29 cellular contexts compared by ENCODE assay signal in genomic region chr2:211417544-211417943, GRCh38.
"Had no signal": no experiment of that assay in that cellular context is flagged by ENCODE, and none has a peak within 500 bp of the region (broad histone marks: within the 10 kb centered on the region; RNA-seq: fewer than 3 reads in every experiment).

No MANE protein-coding gene starts in this region.

- ATAC-seq: effector memory CD8-positive, alpha-beta T cell; esophagus mucosa; foreskin keratinocyte; gastrocnemius medialis; gastroesophageal sphincter; heart left ventricle; heart right ventricle had no signal

- H3K4me1 ChIP-seq: colonic mucosa, esophagus muscularis mucosa, esophagus squamous epithelium, foreskin keratinocyte, gastrocnemius medialis, gastroesophageal sphincter, heart left ventricle, heart right ventricle had no signal

- DNase-seq: colonic mucosa; cortex of kidney; dermis blood vessel endothelial cell; dorsolateral prefrontal cortex; effector CD4-positive, alpha-beta T cell; effector CD8-positive, alpha-beta T cell; effector memory CD4-positive, alpha-beta T cell; effector memory CD8-positive, alpha-beta T cell; endodermal cell; erythroblast; esophagus squamous epithelium; foreskin fibroblast; foreskin keratinocyte; foreskin melanocyte; gastrocnemius medialis; glutamatergic neuron; head of caudate nucleus; heart left ventricle; heart right ventricle had no signal

- H3K36me3 ChIP-seq: colonic mucosa, esophagus muscularis mucosa, esophagus squamous epithelium, gastrocnemius medialis, gastroesophageal sphincter, heart left ventricle, heart right ventricle had no signal

- H3K27me3 Mint-ChIP-seq: dendritic cell treated with granulocyte-macrophage colony-stimulating factor and Interleukin-4, amounts not matched to agents 40 ng/mL and 50 ng/mL, for 4 days; effector memory CD8-positive, alpha-beta T cell had no signal

- H3K9me3 ChIP-seq: colonic mucosa, esophagus muscularis mucosa, esophagus squamous epithelium, gastrocnemius medialis, gastroesophageal sphincter had no signal

- H3K9me3 Mint-ChIP-seq: dendritic cell treated with granulocyte-macrophage colony-stimulating factor and Interleukin-4, amounts not matched to agents 40 ng/mL and 50 ng/mL, for 4 days; effector memory CD8-positive, alpha-beta T cell had no signal

- H3K4me3 Mint-ChIP-seq: dendritic cell treated with granulocyte-macrophage colony-stimulating factor and Interleukin-4, amounts not matched to agents 40 ng/mL and 50 ng/mL, for 4 days; effector memory CD8-positive, alpha-beta T cell; endodermal cell had no signal

- H3K4me1 Mint-ChIP-seq: endodermal cell had no signal

- H3K4me3 ChIP-seq: colonic mucosa, coronary artery, dorsolateral prefrontal cortex, esophagus muscularis mucosa, esophagus squamous epithelium, gastrocnemius medialis, gastroesophageal sphincter, heart left ventricle, heart right ventricle had no signal

- H3K27me3 ChIP-seq: colonic mucosa, dorsolateral prefrontal cortex, esophagus muscularis mucosa, esophagus squamous epithelium, foreskin keratinocyte, gastrocnemius medialis, gastroesophageal sphincter, heart left ventricle, heart right ventricle had no signal

- FAIRE-seq: colon, endometrium, endothelial cell of umbilical vein, frontal cortex had no signal

- H3K27ac ChIP-seq: colonic mucosa, coronary artery, dorsolateral prefrontal cortex, epithelial cell of prostate, esophagus muscularis mucosa, esophagus squamous epithelium, foreskin keratinocyte, gastrocnemius medialis, gastroesophageal sphincter, heart left ventricle, heart right ventricle had no signal

- H3K27ac Mint-ChIP-seq: dendritic cell treated with granulocyte-macrophage colony-stimulating factor and Interleukin-4, amounts not matched to agents 40 ng/mL and 50 ng/mL, for 4 days; effector memory CD8-positive, alpha-beta T cell; endodermal cell had no signal
